ENCODE assay signal across 2 cellular contexts in the genomic region with DNA sequence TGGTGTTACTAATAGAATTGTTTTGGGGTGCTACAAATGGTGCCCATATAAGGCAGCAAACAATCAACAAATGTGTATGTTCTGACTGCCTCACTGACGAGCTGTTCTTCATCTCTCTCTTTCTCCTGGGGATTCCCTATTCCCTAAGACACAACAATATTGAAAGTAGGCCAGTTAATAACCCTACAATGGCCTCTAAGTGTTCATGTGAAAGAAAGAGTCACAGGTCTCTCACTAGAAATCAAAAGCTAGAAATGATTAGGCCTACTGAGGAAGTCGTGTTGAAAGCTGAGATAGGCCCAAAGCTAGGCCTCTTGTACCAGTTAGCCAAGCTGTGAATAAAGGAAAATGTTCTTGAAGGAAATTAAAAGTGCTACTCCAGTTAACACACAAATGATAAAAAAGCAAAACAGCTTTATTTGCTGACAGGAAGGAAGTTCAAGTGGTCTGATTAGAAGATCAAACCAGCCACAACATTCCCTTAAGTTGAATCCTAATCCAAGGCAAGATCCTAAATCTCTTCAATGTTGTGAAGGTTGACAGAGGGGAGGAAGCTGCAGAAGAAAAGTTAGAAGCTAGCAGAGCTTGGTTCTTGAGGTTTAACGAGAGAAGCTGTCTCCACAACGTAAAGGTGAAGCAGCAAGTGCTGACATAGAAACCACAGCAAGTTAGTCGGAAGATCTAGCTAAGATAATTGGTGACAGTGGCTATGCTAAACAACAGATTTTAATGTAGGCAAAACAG.
TF ChIP-seq lines count a peak whose summit lies in the region.

No MANE protein-coding gene starts in this region.

TF ChIP-seq in IMR-90, 13 proteins besides CTCF, POLR2A, EP300 and RAD21:
- TF ChIP-seq ELK1 (IDR thresholded peaks at IDR 0.05; ENCODE audit: borderline replicate concordance, low read depth, low read length): no peak
- no peak for TF ChIP-seq FOS (IDR thresholded peaks at IDR 0.05; ENCODE audit: low read depth, low read length)
- no peak for TF ChIP-seq CHD1 (IDR thresholded peaks at IDR 0.05; ENCODE audit: low read depth, low read length)
- no peak for TF ChIP-seq BHLHE40 (IDR thresholded peaks at IDR 0.05; ENCODE audit: low read depth, low read length)
- no peak for TF ChIP-seq USF2 (IDR thresholded peaks at IDR 0.05; ENCODE audit: low read depth, low read length)
- TF ChIP-seq SMC3 (IDR thresholded peaks at IDR 0.05; ENCODE audit: low read depth, low read length): no peak
- no peak for TF ChIP-seq MAZ (IDR thresholded peaks at IDR 0.05; ENCODE audit: borderline replicate concordance, low read depth, low read length)
- no peak for TF ChIP-seq CEBPB (IDR thresholded peaks at IDR 0.05; ENCODE audit: low read depth, low read length)
- TF ChIP-seq RFX5 (IDR thresholded peaks at IDR 0.05; ENCODE audit: low read depth, low read length): no peak
- no peak for TF ChIP-seq NFE2L2 (IDR thresholded peaks at IDR 0.05; ENCODE audit: low read depth, low read length)
- no peak for TF ChIP-seq RCOR1 (IDR thresholded peaks at IDR 0.05; ENCODE audit: insufficient replicate concordance, low read length)
- no peak for TF ChIP-seq MXI1 (IDR thresholded peaks at IDR 0.05; ENCODE audit: borderline replicate concordance, low read depth, low read length)
- TF ChIP-seq MAFK (IDR thresholded peaks at IDR 0.05; ENCODE audit: low read depth, low read length): no peak

TF ChIP-seq in K562, 482 proteins besides CTCF, POLR2A, EP300 and RAD21 (continues in another document):
- no peak for TF ChIP-seq POLR2AphosphoS2 (IDR thresholded peaks at IDR 0.05; ENCODE audit: low read length)
- TF ChIP-seq FOXA1 (IDR thresholded peaks at IDR 0.05; ENCODE audit: borderline replicate concordance): no peak
- TF ChIP-seq POLR3A (IDR thresholded peaks at IDR 0.05; ENCODE audit: borderline replicate concordance, extremely low read depth, insufficient read depth, insufficient read length): no peak
- TF ChIP-seq RBBP5 (IDR thresholded peaks at IDR 0.05; ENCODE audit: borderline replicate concordance, insufficient read depth, low read length, poor library complexity, severe bottlenecking): no peak
- no peak for TF ChIP-seq JUN (IDR thresholded peaks at IDR 0.05; ENCODE audit: borderline replicate concordance, low read depth, low read length)
- no peak for TF ChIP-seq JUN (CRISPR knock-in tag; IDR thresholded peaks at IDR 0.05; ENCODE audit: borderline replicate concordance)
- TF ChIP-seq SMARCA4 (IDR thresholded peaks at IDR 0.05): 0 out of 2 replicates have a peak, but pooled peaks have one; percentile 22
- no peak for TF ChIP-seq ZSCAN32 (CRISPR knock-in tag; IDR thresholded peaks at IDR 0.05)
- no peak for TF ChIP-seq CBX3 (IDR thresholded peaks at IDR 0.05; ENCODE audit: borderline replicate concordance in 1 of 2, low read length in 2 of 2)
- no peak for TF ChIP-seq MCM2 (IDR thresholded peaks at IDR 0.05; ENCODE audit: low read depth)
- no peak for TF ChIP-seq NR4A1 (CRISPR knock-in tag; IDR thresholded peaks at IDR 0.05)
- no peak for TF ChIP-seq NR4A1 (tag; IDR thresholded peaks at IDR 0.05)
- TF ChIP-seq HNRNPL (IDR thresholded peaks at IDR 0.05; ENCODE audit: low read depth, low read length): no peak
- no peak for TF ChIP-seq EP400 (IDR thresholded peaks at IDR 0.05)
- no peak for TF ChIP-seq ZNF174 (CRISPR knock-in tag; IDR thresholded peaks at IDR 0.05)
- no peak for TF ChIP-seq BRF2 (IDR thresholded peaks at IDR 0.05; ENCODE audit: borderline replicate concordance, insufficient read depth, insufficient read length)
- TF ChIP-seq KLF6 (CRISPR knock-in tag; IDR thresholded peaks at IDR 0.05; ENCODE audit: borderline replicate concordance): no peak
- peak; percentile 52; the same call in 1 of the 2 replicates for TF ChIP-seq ETV1 (tag; conservative IDR thresholded peaks at IDR 0.05; ENCODE audit: low read depth)
- no peak for TF ChIP-seq SRSF3 (IDR thresholded peaks at IDR 0.05; ENCODE audit: insufficient read depth, low read length)
- TF ChIP-seq SP1 (CRISPR knock-in tag; IDR thresholded peaks at IDR 0.05): no peak
- TF ChIP-seq MEIS2 (IDR thresholded peaks at IDR 0.05; ENCODE audit: partially characterized antibody): peak; percentile 21
- no peak for TF ChIP-seq POLR3G (IDR thresholded peaks at IDR 0.05; ENCODE audit: extremely low read depth, insufficient read length, insufficient replicate concordance)
- peak; percentile 14; the same call in 1 of the 2 replicates for TF ChIP-seq DPF2 (IDR thresholded peaks at IDR 0.05)
- no peak for TF ChIP-seq NFATC3 (IDR thresholded peaks at IDR 0.05)
- no peak for TF ChIP-seq BCOR (IDR thresholded peaks at IDR 0.05)
- TF ChIP-seq ZNF133 (CRISPR knock-in tag; IDR thresholded peaks at IDR 0.05): no peak
- TF ChIP-seq KDM4B (IDR thresholded peaks at IDR 0.05; ENCODE audit: borderline replicate concordance in 2 of 2, low read depth in 1 of 2): no peak
- TF ChIP-seq, protein P1, sequence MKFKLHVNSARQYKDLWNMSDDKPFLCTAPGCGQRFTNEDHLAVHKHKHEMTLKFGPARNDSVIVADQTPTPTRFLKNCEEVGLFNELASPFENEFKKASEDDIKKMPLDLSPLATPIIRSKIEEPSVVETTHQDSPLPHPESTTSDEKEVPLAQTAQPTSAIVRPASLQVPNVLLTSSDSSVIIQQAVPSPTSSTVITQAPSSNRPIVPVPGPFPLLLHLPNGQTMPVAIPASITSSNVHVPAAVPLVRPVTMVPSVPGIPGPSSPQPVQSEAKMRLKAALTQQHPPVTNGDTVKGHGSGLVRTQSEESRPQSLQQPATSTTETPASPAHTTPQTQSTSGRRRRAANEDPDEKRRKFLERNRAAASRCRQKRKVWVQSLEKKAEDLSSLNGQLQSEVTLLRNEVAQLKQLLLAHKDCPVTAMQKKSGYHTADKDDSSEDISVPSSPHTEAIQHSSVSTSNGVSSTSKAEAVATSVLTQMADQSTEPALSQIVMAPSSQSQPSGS (CRISPR knock-in tag; IDR thresholded peaks at IDR 0.05): no peak
- TF ChIP-seq ARHGAP35 (IDR thresholded peaks at IDR 0.05; ENCODE audit: partially characterized antibody): no peak
- TF ChIP-seq HEY1 (CRISPR knock-in tag; IDR thresholded peaks at IDR 0.05; ENCODE audit: borderline replicate concordance): no peak
- TF ChIP-seq JUNB (CRISPR knock-in tag; conservative IDR thresholded peaks at IDR 0.05): no peak
- TF ChIP-seq ZEB2 (IDR thresholded peaks at IDR 0.05): no peak
- TF ChIP-seq, protein P2, sequence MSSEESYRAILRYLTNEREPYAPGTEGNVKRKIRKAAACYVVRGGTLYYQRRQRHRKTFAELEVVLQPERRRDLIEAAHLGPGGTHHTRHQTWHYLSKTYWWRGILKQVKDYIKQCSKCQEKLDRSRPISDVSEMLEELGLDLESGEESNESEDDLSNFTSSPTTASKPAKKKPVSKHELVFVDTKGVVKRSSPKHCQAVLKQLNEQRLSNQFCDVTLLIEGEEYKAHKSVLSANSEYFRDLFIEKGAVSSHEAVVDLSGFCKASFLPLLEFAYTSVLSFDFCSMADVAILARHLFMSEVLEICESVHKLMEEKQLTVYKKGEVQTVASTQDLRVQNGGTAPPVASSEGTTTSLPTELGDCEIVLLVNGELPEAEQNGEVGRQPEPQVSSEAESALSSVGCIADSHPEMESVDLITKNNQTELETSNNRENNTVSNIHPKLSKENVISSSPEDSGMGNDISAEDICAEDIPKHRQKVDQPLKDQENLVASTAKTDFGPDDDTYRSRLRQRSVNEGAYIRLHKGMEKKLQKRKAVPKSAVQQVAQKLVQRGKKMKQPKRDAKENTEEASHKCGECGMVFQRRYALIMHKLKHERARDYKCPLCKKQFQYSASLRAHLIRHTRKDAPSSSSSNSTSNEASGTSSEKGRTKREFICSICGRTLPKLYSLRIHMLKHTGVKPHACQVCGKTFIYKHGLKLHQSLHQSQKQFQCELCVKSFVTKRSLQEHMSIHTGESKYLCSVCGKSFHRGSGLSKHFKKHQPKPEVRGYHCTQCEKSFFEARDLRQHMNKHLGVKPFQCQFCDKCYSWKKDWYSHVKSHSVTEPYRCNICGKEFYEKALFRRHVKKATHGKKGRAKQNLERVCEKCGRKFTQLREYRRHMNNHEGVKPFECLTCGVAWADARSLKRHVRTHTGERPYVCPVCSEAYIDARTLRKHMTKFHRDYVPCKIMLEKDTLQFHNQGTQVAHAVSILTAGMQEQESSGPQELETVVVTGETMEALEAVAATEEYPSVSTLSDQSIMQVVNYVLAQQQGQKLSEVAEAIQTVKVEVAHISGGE (CRISPR knock-in tag; IDR thresholded peaks at IDR 0.05): no peak
- no peak for TF ChIP-seq NR2C2 (CRISPR knock-in tag; IDR thresholded peaks at IDR 0.05)
- 0 out of 2 replicates have a peak, but pooled peaks have one; percentile 23 for TF ChIP-seq NR2C2 (tag; IDR thresholded peaks at IDR 0.05)
- no peak for TF ChIP-seq MEF2D (tag; conservative IDR thresholded peaks at IDR 0.05; ENCODE audit: low read depth)
- TF ChIP-seq HLTF (IDR thresholded peaks at IDR 0.05): no peak
- TF ChIP-seq MTA1 (IDR thresholded peaks at IDR 0.05; ENCODE audit: borderline replicate concordance): no peak
- 0 out of 2 replicates have a peak, but pooled peaks have one; percentile 17 for TF ChIP-seq ARID1B (IDR thresholded peaks at IDR 0.05)
- no peak for TF ChIP-seq ADNP (tag; IDR thresholded peaks at IDR 0.05)
- no peak for TF ChIP-seq FUS (optimal IDR thresholded peaks at IDR 0.05; ENCODE audit: low read depth, low read length)
- TF ChIP-seq ZNF239 (CRISPR knock-in tag; IDR thresholded peaks at IDR 0.05): no peak
- TF ChIP-seq, protein P3, sequence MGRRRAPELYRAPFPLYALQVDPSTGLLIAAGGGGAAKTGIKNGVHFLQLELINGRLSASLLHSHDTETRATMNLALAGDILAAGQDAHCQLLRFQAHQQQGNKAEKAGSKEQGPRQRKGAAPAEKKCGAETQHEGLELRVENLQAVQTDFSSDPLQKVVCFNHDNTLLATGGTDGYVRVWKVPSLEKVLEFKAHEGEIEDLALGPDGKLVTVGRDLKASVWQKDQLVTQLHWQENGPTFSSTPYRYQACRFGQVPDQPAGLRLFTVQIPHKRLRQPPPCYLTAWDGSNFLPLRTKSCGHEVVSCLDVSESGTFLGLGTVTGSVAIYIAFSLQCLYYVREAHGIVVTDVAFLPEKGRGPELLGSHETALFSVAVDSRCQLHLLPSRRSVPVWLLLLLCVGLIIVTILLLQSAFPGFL (CRISPR knock-in tag; IDR thresholded peaks at IDR 0.05): no peak
- no peak for TF ChIP-seq GATAD2B (IDR thresholded peaks at IDR 0.05; ENCODE audit: borderline replicate concordance)
- TF ChIP-seq ZFX (CRISPR knock-in tag; IDR thresholded peaks at IDR 0.05): peak; percentile 19; the same call in 1 of the 2 replicates
- no peak for TF ChIP-seq DDX20 (tag; IDR thresholded peaks at IDR 0.05; ENCODE audit: low read depth)
- no peak for TF ChIP-seq FOXP1 (CRISPR knock-in tag; IDR thresholded peaks at IDR 0.05)
- TF ChIP-seq FOXA3 (CRISPR knock-in tag; conservative IDR thresholded peaks at IDR 0.05 in 1 of 2, IDR thresholded peaks at IDR 0.05 in 1 of 2): no peak
- TF ChIP-seq RBM34 (IDR thresholded peaks at IDR 0.05; ENCODE audit: borderline replicate concordance, insufficient read depth, low read length): no peak
- no peak for TF ChIP-seq PHF8 (IDR thresholded peaks at IDR 0.05; ENCODE audit: borderline replicate concordance, low read length)
- no peak for TF ChIP-seq SMARCB1 (IDR thresholded peaks at IDR 0.05; ENCODE audit: insufficient read length, low read depth)
- peak; percentile 87 for TF ChIP-seq HMBOX1 (IDR thresholded peaks at IDR 0.05)
- no peak for TF ChIP-seq ZNF592 (IDR thresholded peaks at IDR 0.05)
- TF ChIP-seq PHF20 (IDR thresholded peaks at IDR 0.05; ENCODE audit: partially characterized antibody): no peak
- no peak for TF ChIP-seq TCFL5 (CRISPR knock-in tag; conservative IDR thresholded peaks at IDR 0.05)
- 0 out of 2 replicates have a peak, but pooled peaks have one; percentile 32 for TF ChIP-seq ZNF316 (IDR thresholded peaks at IDR 0.05)
- TF ChIP-seq ZNF408 (CRISPR knock-in tag; IDR thresholded peaks at IDR 0.05; ENCODE audit: low read depth): no peak
- no peak for TF ChIP-seq POLR2G (IDR thresholded peaks at IDR 0.05; ENCODE audit: low read depth, low read length)
- TF ChIP-seq GTF2A2 (tag; IDR thresholded peaks at IDR 0.05): no peak
